Comparison of ENCODE assay signal across 14 cellular contexts in genomic region chr3:177753498-177754155, GRCh38.
DNase-seq lines count a peak whose midpoint lies in the region; TF ChIP-seq lines count a peak whose summit lies in the region.
"Had no signal": no experiment of that assay in that cellular context is flagged by ENCODE, and none has a peak within 500 bp of the region (broad histone marks: within the 10 kb centered on the region; RNA-seq: fewer than 3 reads in every experiment).

No MANE protein-coding gene starts in this region.

- H3K27ac ChIP-seq in ascending aorta: peak overlapping the region; percentile 32 to 54
- H3K27ac ChIP-seq: SK-N-MC had no signal

- intact Hi-C loops in ascending aorta (cut with DNase I): no loop called here

- H3K9me3 ChIP-seq in ascending aorta (no peaks in the 10 kb centered on the region), skeletal muscle satellite cell (replicated peaks; ENCODE audit: low read length) (no peaks in the 10 kb centered on the region)

- DNase-seq in HCEC 1CT: peak; percentile 58
- no peak for DNase-seq in ascending aorta (ENCODE audit: low spot score in 2 of 2)
- DNase-seq in left kidney (ENCODE audit: low read depth, low spot score): peak; percentile 45
- DNase-seq in activated effector memory CD4-positive, alpha-beta T cell treated with Interleukin-2 at 50 U/mL for 16 hours: no peak
- DNase-seq in RKO (ENCODE audit: low spot score): no peak
- no peak for DNase-seq in cerebellar nuclear complex (lab: John Stamatoyannopoulos, UW)
- no peak for DNase-seq in NCI-H526 (lab: John Stamatoyannopoulos, UW)
- DNase-seq: activated CD4-positive, alpha-beta T cell treated with anti-CD3 and anti-CD28 coated beads for 1 hour; activated naive CD4-positive, alpha-beta T cell treated with anti-CD3 and anti-CD28 coated beads, Interleukin-2, amount 10 ng/mL, durations not matched to agents 7 days and 5 days; COR-L47; glutamatergic neuron; NCI-H510A treated with DMSO at 0.1 percent for 48 hours had no signal

- H3K36me3 ChIP-seq in ascending aorta: no peaks in the 10 kb centered on the region
- H3K36me3 ChIP-seq in skeletal muscle satellite cell (ENCODE audit: insufficient read depth, low read length): no peaks in the 10 kb centered on the region

- peak overlapping the region; percentile 27 for H3K4me2 ChIP-seq in skeletal muscle satellite cell (ENCODE audit: low read length)

- peaks cover 0 to 11% of the 10 kb centered on the region in 2 donors for H3K4me1 ChIP-seq in ascending aorta
- H3K4me1 ChIP-seq in skeletal muscle satellite cell (ENCODE audit: control insufficient read depth, insufficient read depth, low read length): peaks cover 31% of the 10 kb centered on the region

- peak overlapping the region; percentile 37 for H3K9ac ChIP-seq in skeletal muscle satellite cell (ENCODE audit: low read depth, low read length)

- TF ChIP-seq CTCF in ascending aorta (IDR thresholded peaks at IDR 0.05): no peak

- H3K27me3 ChIP-seq in ascending aorta: no peaks in the 10 kb centered on the region
- no peaks in the 10 kb centered on the region for H3K27me3 ChIP-seq in skeletal muscle satellite cell (ENCODE audit: control insufficient read depth, insufficient read depth, low read length)

- H3K4me3 ChIP-seq in ascending aorta: no peak overlapping the region
- H3K4me3 ChIP-seq in skeletal muscle satellite cell (ENCODE audit: low read length): no peak overlapping the region
- H3K4me3 ChIP-seq: SK-N-MC had no signal

Comparison
In these comparisons a context has a peak if more than half of its experiments do, and no peak if none do; other contexts are left out.
1. DNase-seq: peak in HCEC 1CT (single experiment) and left kidney (single experiment); none in ascending aorta (0 of 2), activated effector memory CD4-positive, alpha-beta T cell treated with Interleukin-2 at 50 U/mL for 16 hours (single experiment), RKO (single experiment), cerebellar nuclear complex (0 of 2) and NCI-H526 (0 of 2).